In genomic region chr5:96259211-96259772, GRCh38 we compare ENCODE assay signal across 8 cellular contexts.
A peak's percentile ranks its signal among the peaks of the same experiment; 100 is the strongest.
DNase-seq lines count a peak whose midpoint lies in the region; ATAC-seq, FAIRE-seq and TF ChIP-seq lines count a peak whose summit lies in the region.

No MANE protein-coding gene starts in this region.

- DNase-seq in GM12891 (ENCODE audit: insufficient read length, low spot score) (no peak), HT1080 (ENCODE audit: low read depth) (peak; percentile 87), mammary epithelial cell (peak; percentile 73), naive B cell (no peak), 8988T (no peak)
- DNase-seq in activated naive CD4-positive, alpha-beta T cell treated with anti-CD3 and anti-CD28 coated beads, Interleukin-2, amount 50 U/mL, for 16 hours, result no peak

- peak overlapping the region in 1 of 6 donors; percentile 1 for H3K27ac Mint-ChIP-seq in naive B cell

- H3K27me3 ChIP-seq in mammary epithelial cell (ENCODE audit: insufficient read depth, low read length), result no peaks in the 10 kb centered on the region

- H3K9me3 Mint-ChIP-seq in naive B cell, result peaks cover 0 to 11% (median 3%) of the 10 kb centered on the region in 7 donors

- CTCF ChIA-PET in mammary epithelial cell (lab: Charles Lee; ENCODE audit: low non-redundant PET), result no interaction called here

- no peak overlapping the region for H3K4me3 ChIP-seq in mammary epithelial cell (replicated peaks in 1 of 3; ENCODE audit: insufficient read depth in 1 of 3, low read depth in 2 of 3, low read length in 3 of 3)

- H4K20me1 ChIP-seq in mammary epithelial cell (ENCODE audit: insufficient read depth, low read length), result no peaks in the 10 kb centered on the region

- H3K27me3 Mint-ChIP-seq in naive B cell, result peaks cover 8 to 13% (median 10%) of the 10 kb centered on the region in 3 donors

- H3K9ac ChIP-seq in mammary epithelial cell (ENCODE audit: insufficient read depth, low read length), result no peak overlapping the region

- H3K4me3 Mint-ChIP-seq in naive B cell, result no peak overlapping the region

- H3K4me1 Mint-ChIP-seq in naive B cell, result peaks cover 15 to 16% (median 15%) of the 10 kb centered on the region in 3 donors

- H3K4me2 ChIP-seq in mammary epithelial cell (ENCODE audit: insufficient read depth, low read depth, low read length), result peak overlapping the region; percentile 58

- peak; percentile 52 for FAIRE-seq in GM12891 (lab: Jason Lieb, UNC)

- H3K79me2 ChIP-seq in mammary epithelial cell (ENCODE audit: insufficient read depth, low read length), result no peaks in the 10 kb centered on the region

- no peak for TF ChIP-seq CTCF in mammary epithelial cell (conservative IDR thresholded peaks at IDR 0.05 in 1 of 2, IDR thresholded peaks at IDR 0.05 in 1 of 2; ENCODE audit: extremely low read depth in 1 of 2, insufficient read depth in 1 of 2, low read depth in 1 of 2, low read length in 2 of 2)

- dilution Hi-C loops in mammary epithelial cell (cut with HindIII; ENCODE audit: low sequenced_read_pairs), result loop anchor here (5.0 to 10.0 kb wide), 2 partner anchors 107 to 304 kb away; no protein-coding TSS in a partner anchor

- peaks cover 51% of the 10 kb centered on the region for H3K4me1 ChIP-seq in mammary epithelial cell (ENCODE audit: insufficient read depth, low read length)

- peaks cover 0 to 10% of the 10 kb centered on the region in 2 donors for H3K36me3 Mint-ChIP-seq in naive B cell

- in situ Hi-C loops in mammary epithelial cell (cut with MboI; ENCODE audit: low sequenced_read_pairs in 2 of 2), result no loop called here

- no peaks in the 10 kb centered on the region for H3K36me3 ChIP-seq in mammary epithelial cell (ENCODE audit: insufficient read depth, low read length)

- ATAC-seq in naive B cell (ENCODE audit: low read depth in 2 of 2), result peak; percentile 61 to 64
- no peak for ATAC-seq in HG03460 (IDR thresholded peaks at IDR 0.05; ENCODE audit: unreplicated experiment)
- ATAC-seq in HG02642 (IDR thresholded peaks at IDR 0.05; ENCODE audit: poor library complexity, unreplicated experiment), result no peak

- no peaks in the 10 kb centered on the region for H3K9me3 ChIP-seq in mammary epithelial cell (replicated peaks; ENCODE audit: insufficient read depth, low read length)

- no peak for TF ChIP-seq POLR2A in GM12891 (IDR thresholded peaks at IDR 0.05; ENCODE audit: low read depth, low read length)

- 31% methylated on average over 2 of the region's 2 CpGs for WGBS in mammary epithelial cell (ENCODE audit: low coverage, missing lambda C conversion rate)

- H3K27ac ChIP-seq in mammary epithelial cell (ENCODE audit: insufficient read depth, low read depth, low read length), result peak overlapping the region; percentile 65

- intact Hi-C loops in mammary epithelial cell (cut with micrococcal nuclease), result no loop called here

- H2AFZ ChIP-seq in mammary epithelial cell (ENCODE audit: low read depth, low read length), result peak overlapping the region; percentile 53

- no TSS peak for BruUV-seq in mammary epithelial cell (replicated peaks; lab: Mats Ljungman, UMichigan)

TF ChIP-seq in GM12891, 5 proteins besides CTCF, POLR2A, EP300 and RAD21:
- TF ChIP-seq SPI1 (IDR thresholded peaks at IDR 0.05; ENCODE audit: low read depth, low read length), result peak; percentile 83
- TF ChIP-seq POLR2AphosphoS5 (IDR thresholded peaks at IDR 0.05; ENCODE audit: low read depth, low read length), result no peak
- TF ChIP-seq POU2F2 (IDR thresholded peaks at IDR 0.05; ENCODE audit: low read depth, low read length), result no peak
- no peak for TF ChIP-seq TAF1 (IDR thresholded peaks at IDR 0.05; ENCODE audit: low read depth, low read length)
- TF ChIP-seq PAX5 (IDR thresholded peaks at IDR 0.05; ENCODE audit: insufficient read depth, low read length, severe bottlenecking), result no peak

Comparison
In these comparisons a context has a peak if more than half of its experiments do, and no peak if none do; other contexts are left out.
1. DNase-seq: peak in HT1080 (single experiment) and mammary epithelial cell (single experiment); none in GM12891 (single experiment), naive B cell (single experiment), 8988T (single experiment) and activated naive CD4-positive, alpha-beta T cell treated with anti-CD3 and anti-CD28 coated beads, Interleukin-2, amount 50 U/mL, for 16 hours (single experiment).
2. ATAC-seq: peak in naive B cell (2 of 2); none in HG03460 (single experiment) and HG02642 (single experiment).